In the genomic region with DNA sequence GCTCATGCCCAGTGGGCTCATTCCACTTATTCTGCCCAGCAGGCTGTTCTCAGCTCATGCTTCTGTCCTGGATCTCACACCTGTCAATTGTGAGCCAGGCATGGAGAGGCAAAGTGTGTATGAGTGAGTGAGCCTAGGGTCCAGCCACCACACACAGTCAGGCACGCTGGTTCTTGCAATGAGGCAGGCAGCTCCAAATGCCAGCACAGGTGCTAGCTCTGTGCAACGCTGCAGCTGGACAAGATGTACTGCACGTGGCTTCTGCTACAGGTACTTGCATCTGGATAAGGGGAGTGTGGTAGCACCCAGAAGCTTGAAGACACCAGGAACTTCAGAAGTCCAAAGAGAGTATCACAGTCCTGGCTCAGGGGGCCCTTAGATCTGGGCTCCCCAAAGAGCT, we compare ENCODE assay signal across 26 cellular contexts.
"Had no signal": no experiment of that assay in that cellular context is flagged by ENCODE, and none has a peak within 500 bp of the region (broad histone marks: within the 10 kb centered on the region; RNA-seq: fewer than 3 reads in every experiment).

No MANE protein-coding gene starts in this region.

- H3K27ac ChIP-seq: stomach, suprapubic skin, testis, thoracic aorta, thyroid gland, tibial artery, tibial nerve, transverse colon, upper lobe of left lung, uterus, vagina had no signal

- H3K4me3 ChIP-seq: stomach, suprapubic skin, testis, thoracic aorta, thyroid gland, tibial artery, tibial nerve, transverse colon, upper lobe of left lung, uterus, vagina had no signal

- FAIRE-seq: urothelium cell line had no signal

- H3K36me3 ChIP-seq: stomach, suprapubic skin, thoracic aorta, thyroid gland, tibial artery, tibial nerve, transverse colon, upper lobe of left lung, uterus, vagina had no signal

- H3K27me3 ChIP-seq: stomach, suprapubic skin, testis, thyroid gland, tibial artery, tibial nerve, transverse colon, upper lobe of left lung, uterus, vagina had no signal

- H3K4me1 ChIP-seq: stomach, suprapubic skin, testis, thyroid gland, tibial artery, tibial nerve, transverse colon, upper lobe of left lung, uterus, vagina had no signal

- H3K9me3 ChIP-seq: testis, thoracic aorta, thyroid gland, transverse colon, uterus, vagina had no signal

- DNase-seq: stimulated activated CD4-positive, alpha-beta T cell treated with anti-CD3 and anti-CD28 coated beads, Interleukin-2, amount 100 ng/mL, for 24 hours; stimulated activated CD4-positive, alpha-beta T cell treated with anti-CD3 and anti-CD28 coated beads, Interleukin-2, amount 100 ng/mL, for 48 hours; stimulated activated CD4-positive, alpha-beta T cell treated with anti-CD3 and anti-CD28 coated beads, Interleukin-4, amount 100 ng/mL, for 1 hour; stimulated activated CD4-positive, alpha-beta T cell treated with anti-CD3 and anti-CD28 coated beads, Interleukin-4, amount 100 ng/mL, for 24 hours; stimulated activated CD4-positive, alpha-beta T cell treated with anti-CD3 and anti-CD28 coated beads, Interleukin-4, amount 100 ng/mL, for 4 hours; stimulated activated CD8-positive, alpha-beta memory T cell treated with anti-CD3 and anti-CD28 coated beads, Interleukin-4, amount 100 ng/mL, for 48 hours; stimulated activated naive B cell treated with anti-CD40 and anti-IgM and Interleukin-4, amounts not matched to agents 10 μg/mL and 1 μg/mL and 100 μg/mL, for 72 hours; stimulated activated naive CD4-positive, alpha-beta T cell; stimulated activated naive CD4-positive, alpha-beta T cell treated with Interleukin-2 at 50 U/mL for 16 hours; stimulated activated naive CD8-positive, alpha-beta T cell treated with anti-CD3 and anti-CD28 coated beads, Interleukin-15, amount 100 ng/mL, for 72 hours; stomach; substantia nigra; testis; thyroid gland; transverse colon; trophoblast cell; upper lobe of left lung; uterus had no signal

- ATAC-seq: stimulated activated effector memory CD8-positive, alpha-beta T cell treated with anti-CD3 and anti-CD28 coated beads, Interleukin-12 subunit alpha, Interleukin-12 subunit beta, amount 100 ng/mL, for 72 hours; stimulated activated memory B cell treated with anti-CD40 and anti-IgM and Interleukin-4, amounts not matched to agents 10 μg/mL and 1 μg/mL and 100 μg/mL, for 72 hours; stimulated activated naive B cell treated with anti-CD40 and anti-IgM and Interleukin-4, amounts not matched to agents 10 μg/mL and 1 μg/mL and 100 μg/mL, for 72 hours; stimulated activated naive CD8-positive, alpha-beta T cell treated with anti-CD3 and anti-CD28 coated beads, Interleukin-15, amount 100 ng/mL, for 72 hours had no signal
